22 cellular contexts compared by ENCODE assay signal in the genomic region with DNA sequence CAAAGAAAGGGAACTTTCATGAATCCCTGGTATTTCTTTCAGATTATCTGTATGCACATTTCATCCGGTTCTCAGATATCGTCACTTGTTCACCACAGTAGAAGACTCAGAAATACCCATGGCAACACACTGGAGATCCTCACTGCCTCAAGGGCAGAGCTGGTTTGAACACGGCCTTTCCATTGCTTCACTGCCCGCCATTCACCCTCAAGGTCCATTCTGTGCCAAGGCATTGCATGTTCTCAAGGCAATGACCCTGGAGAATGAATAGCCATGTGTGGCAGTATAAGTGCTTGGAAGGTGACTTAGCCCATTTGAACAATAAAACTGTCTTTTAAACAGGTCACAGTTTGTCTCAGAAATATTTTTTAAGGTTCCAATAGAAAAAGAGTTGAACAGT.
"Had no signal": no experiment of that assay in that cellular context is flagged by ENCODE, and none has a peak within 500 bp of the region (broad histone marks: within the 10 kb centered on the region; RNA-seq: fewer than 3 reads in every experiment).

No MANE protein-coding gene starts in this region.

- H3K36me3 ChIP-seq: SJSA1 had no signal

- DNase-seq: KBM-7, MM.1S, NCI-H1092 treated with DMSO at 0.1 percent for 48 hours, NCI-H1436, NCI-H187, NCI-H2029, NCI-H2081 treated with DMSO at 0.1 percent for 48 hours, NCI-H2171, NCI-H226, NCI-H446, NCI-H510A, NCI-H524 treated with DMSO at 0.1 percent for 48 hours, NCI-H69, NCI-H774, Right ventricle myocardium superior, RPMI8226, SIG-M5 had no signal

- H3K9me3 ChIP-seq: SJSA1 had no signal

- H3K27ac ChIP-seq: HL-60, SJSA1, SK-N-MC had no signal

- H3K4me3 ChIP-seq: SJSA1, SK-N-MC had no signal

- H3K4me1 ChIP-seq: SJSA1 had no signal

- H3K27me3 ChIP-seq: SJSA1 had no signal

- FAIRE-seq: HTR-8/SVneo, RCC 7860 had no signal
